In genomic region chr16:85680352-85680944, GRCh38 we compare ENCODE assay signal across 1 cellular context.
A peak's percentile ranks its signal among the peaks of the same experiment; 100 is the strongest.
TF ChIP-seq lines count a peak whose summit lies in the region.

No MANE protein-coding gene starts in this region.

TF ChIP-seq in K562, 482 proteins besides CTCF, POLR2A, EP300 and RAD21:
- no peak for TF ChIP-seq MECOM (CRISPR knock-in tag; IDR thresholded peaks at IDR 0.05)
- TF ChIP-seq ZNF717 (CRISPR knock-in tag; IDR thresholded peaks at IDR 0.05): no peak
- peak; percentile 11; the same call in 1 of the 2 replicates for TF ChIP-seq SUPT5H (IDR thresholded peaks at IDR 0.05)
